In the genomic region with DNA sequence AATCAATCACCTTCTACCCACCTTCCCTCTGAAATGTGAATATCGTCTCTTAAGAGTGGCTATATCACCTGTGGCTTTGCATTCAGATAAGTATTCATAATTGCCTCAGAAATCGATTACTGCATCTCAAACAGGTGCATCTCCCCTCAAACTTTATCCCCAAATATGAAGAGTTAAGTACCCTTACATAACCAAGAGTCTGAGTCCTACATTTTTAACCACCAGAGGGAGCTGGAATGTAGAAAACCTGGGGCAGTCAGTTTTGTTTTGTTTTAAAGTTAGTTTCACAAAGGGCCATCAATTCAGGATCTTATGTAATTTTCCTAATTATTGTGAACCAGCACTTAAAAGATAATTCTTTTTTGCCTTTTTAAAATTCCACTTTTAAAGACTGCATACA, we compare ENCODE assay signal across 7 cellular contexts. TPM values are rescaled to one million over a fixed set of nuclear protein-coding genes. Genes with fewer than 3 reads are reported as not detected.
DNase-seq lines count a peak whose midpoint lies in the region; ATAC-seq, FAIRE-seq and TF ChIP-seq lines count a peak whose summit lies in the region.

No MANE protein-coding gene starts in this region.

- no peak overlapping the region for H3K4me3 Mint-ChIP-seq in nephron

- peaks cover 21% of the 10 kb centered on the region for H3K36me3 Mint-ChIP-seq in nephron (ENCODE audit: low read depth)

- H3K4me1 Mint-ChIP-seq in nephron: peaks cover 9% of the 10 kb centered on the region

- H3K27me3 Mint-ChIP-seq in nephron (ENCODE audit: low read depth): no peaks in the 10 kb centered on the region

- H3K9me3 Mint-ChIP-seq in nephron: peaks cover 3% of the 10 kb centered on the region

- TF ChIP-seq CTCF in nephron (IDR thresholded peaks at IDR 0.05; ENCODE audit: unreplicated experiment in 3 of 3): peak; percentile 58 to 67 (median 61)

- FAIRE-seq in G401.6 (lab: Jason Lieb, UNC): peak; percentile 97

- peak; percentile 40 for DNase-seq in Jurkat, Clone E6-1 (ENCODE audit: low read depth, low spot score)
- DNase-seq in SW480 (ENCODE audit: low spot score): peak; percentile 21
- DNase-seq in activated effector memory CD4-positive, alpha-beta T cell treated with Interleukin-2 at 50 U/mL for 16 hours: no peak

- peak; percentile 58 for ATAC-seq in esophagus mucosa
- ATAC-seq in GM21529 (IDR thresholded peaks at IDR 0.05; ENCODE audit: unreplicated experiment): no peak

- peak overlapping the region; percentile 34 to 82 (median 67) for H3K27ac Mint-ChIP-seq in nephron

- no peak overlapping the region for H3K4me3 ChIP-seq in Jurkat, Clone E6-1 (ENCODE audit: low read length)

RNA-seq across cellular contexts. Expression of a gene that starts 5.7 kb away (rescaled TPM):
- 2.5 TPM for polyA plus RNA-seq in Jurkat, Clone E6-1 (2012; ENCODE audit: insufficient read depth, insufficient read length)
- total RNA-seq in esophagus mucosa: 2.0 TPM

RNA-seq across cellular contexts. Expression of a gene that starts 30.3 kb away (rescaled TPM):
- polyA plus RNA-seq in Jurkat, Clone E6-1 (2012; ENCODE audit: insufficient read depth, insufficient read length): 17.6 TPM
- total RNA-seq in esophagus mucosa: 21.3 TPM
